In genomic region chr5:176550937-176551336, GRCh38 we compare ENCODE assay signal across 10 cellular contexts. TPM values are rescaled to one million over a fixed set of nuclear protein-coding genes. Genes with fewer than 3 reads are reported as not detected.
DNase-seq lines count a peak whose midpoint lies in the region; ATAC-seq and TF ChIP-seq lines count a peak whose summit lies in the region.
"Not testable (repeated sequence)": the region's sequence is repeated elsewhere in the genome, so short reads cannot be mapped to it uniquely, and the experiment has no call there.
"Had no signal": no experiment of that assay in that cellular context is flagged by ENCODE, and none has a peak within 500 bp of the region (broad histone marks: within the 10 kb centered on the region; RNA-seq: fewer than 3 reads in every experiment).

No MANE protein-coding gene starts in this region.

- H3K27ac ChIP-seq in CD8-positive, alpha-beta memory T cell (ENCODE audit: low read depth, low read length); OCI-LY7 (ENCODE audit: low read depth, low read length, poor library complexity, severe bottlenecking): not testable (repeated sequence)
- peak overlapping the region; percentile 18 for H3K27ac ChIP-seq in effector memory CD4-positive, alpha-beta T cell (ENCODE audit: insufficient read depth, low read length, poor library complexity, severe bottlenecking)
- peak overlapping the region; percentile 69 for H3K27ac ChIP-seq in muscle layer of duodenum (ENCODE audit: low read length)

- not testable (repeated sequence) for H3K9me3 Mint-ChIP-seq in CD8-positive, alpha-beta memory T cell; activated CD4-positive, alpha-beta T cell treated with anti-CD3 and anti-CD28 coated beads, Interleukin-2, amount 10 ng/mL, durations not matched to agents 7 days and 5 days; activated naive CD4-positive, alpha-beta T cell treated with anti-CD3 and anti-CD28 coated beads, Interleukin-2, amount 50 U/mL, for 24 hours; stimulated activated effector memory CD8-positive, alpha-beta T cell treated with anti-CD3 and anti-CD28 coated beads, Interleukin-12 subunit alpha, Interleukin-12 subunit beta, amount 100 ng/mL, for 72 hours

- DNase-seq in CD8-positive, alpha-beta memory T cell; OCI-LY7 (ENCODE audit: low spot score); activated CD4-positive, alpha-beta T cell treated with anti-CD3 and anti-CD28 coated beads, Interleukin-2, amount 10 ng/mL, durations not matched to agents 7 days and 5 days; effector memory CD4-positive, alpha-beta T cell; stimulated activated effector memory CD8-positive, alpha-beta T cell treated with anti-CD3 and anti-CD28 coated beads, Interleukin-12 subunit alpha, Interleukin-12 subunit beta, amount 100 ng/mL, for 72 hours (ENCODE audit: low spot score in 2 of 2): not testable (repeated sequence)

- H3K4me3 Mint-ChIP-seq in CD8-positive, alpha-beta memory T cell = peak overlapping the region in 5 of 7 donors; percentile 33 to 77 (median 66)
- peak overlapping the region; percentile 16 for H3K4me3 Mint-ChIP-seq in activated CD4-positive, alpha-beta T cell treated with anti-CD3 and anti-CD28 coated beads, Interleukin-2, amount 10 ng/mL, durations not matched to agents 7 days and 5 days
- H3K4me3 Mint-ChIP-seq in activated naive CD4-positive, alpha-beta T cell treated with anti-CD3 and anti-CD28 coated beads, Interleukin-2, amount 50 U/mL, for 24 hours = peak overlapping the region; percentile 51
- H3K4me3 Mint-ChIP-seq in stimulated activated effector memory CD8-positive, alpha-beta T cell treated with anti-CD3 and anti-CD28 coated beads, Interleukin-12 subunit alpha, Interleukin-12 subunit beta, amount 100 ng/mL, for 72 hours = peak overlapping the region; percentile 60

- not testable (repeated sequence) for H2AFZ ChIP-seq in OCI-LY7 (ENCODE audit: low read length)

- intact Hi-C loops in OCI-LY7 (cut with micrococcal nuclease; ENCODE audit: unreplicated experiment) = not testable (repeated sequence)

- not testable (repeated sequence) for H3K9me3 ChIP-seq in CD8-positive, alpha-beta memory T cell (ENCODE audit: low read length); OCI-LY7 (ENCODE audit: low read length); effector memory CD4-positive, alpha-beta T cell (ENCODE audit: control insufficient read depth, low read length); muscle layer of duodenum (ENCODE audit: control insufficient read depth in 1 of 2, low read length in 2 of 2)

- not testable (repeated sequence) for H3K9me2 ChIP-seq in OCI-LY7 (ENCODE audit: insufficient read depth, low read length)

- H3K4me3 ChIP-seq in CD8-positive, alpha-beta memory T cell (ENCODE audit: low read length); OCI-LY7 (ENCODE audit: low read depth, low read length, poor library complexity, severe bottlenecking): not testable (repeated sequence)
- peak overlapping the region; percentile 25 for H3K4me3 ChIP-seq in effector memory CD4-positive, alpha-beta T cell (ENCODE audit: insufficient read depth, low read depth, low read length, poor library complexity, severe bottlenecking)
- H3K4me3 ChIP-seq in muscle layer of duodenum (ENCODE audit: low read depth in 1 of 2, low read length in 2 of 2) = peak overlapping the region in 1 of 2 donors; percentile 42

- not testable (repeated sequence) for H3K36me3 ChIP-seq in CD8-positive, alpha-beta memory T cell (ENCODE audit: insufficient read depth, low read length); OCI-LY7 (ENCODE audit: insufficient read depth, low read length); effector memory CD4-positive, alpha-beta T cell (ENCODE audit: control insufficient read depth, insufficient read depth, low read length); muscle layer of duodenum (ENCODE audit: control insufficient read depth in 1 of 2, insufficient read depth in 2 of 2, low read length in 2 of 2)

- H3K27me3 ChIP-seq in CD8-positive, alpha-beta memory T cell (ENCODE audit: insufficient read depth, low read length, poor library complexity, severe bottlenecking); effector memory CD4-positive, alpha-beta T cell (replicated peaks; ENCODE audit: control insufficient read depth, insufficient read depth, low read length, poor library complexity, severe bottlenecking); muscle layer of duodenum (ENCODE audit: low read depth, low read length): not testable (repeated sequence)

- BruUV-seq in OCI-LY7 (replicated peaks; lab: Mats Ljungman, UMichigan) = not testable (repeated sequence)

- not testable (repeated sequence) for H4K20me1 ChIP-seq in OCI-LY7 (ENCODE audit: insufficient read depth, low read length)

- not testable (repeated sequence) for H3K36me3 Mint-ChIP-seq in CD8-positive, alpha-beta memory T cell; activated CD4-positive, alpha-beta T cell treated with anti-CD3 and anti-CD28 coated beads, Interleukin-2, amount 10 ng/mL, durations not matched to agents 7 days and 5 days (ENCODE audit: low read depth); activated naive CD4-positive, alpha-beta T cell treated with anti-CD3 and anti-CD28 coated beads, Interleukin-2, amount 50 U/mL, for 24 hours; stimulated activated effector memory CD8-positive, alpha-beta T cell treated with anti-CD3 and anti-CD28 coated beads, Interleukin-12 subunit alpha, Interleukin-12 subunit beta, amount 100 ng/mL, for 72 hours

- POLR2A ChIA-PET in CD8-positive, alpha-beta memory T cell (lab: Charles Lee) = interaction anchor here (0.6 to 1.0 kb wide), 2 partner anchors 18 to 40 kb away, joined by 3 read pairs; no protein-coding TSS in a partner anchor
- POLR2A ChIA-PET in OCI-LY7 (lab: Charles Lee); activated CD4-positive, alpha-beta T cell treated with anti-CD3 and anti-CD28 coated beads, Interleukin-2, amount 10 ng/mL, durations not matched to agents 7 days and 5 days (lab: Charles Lee): not testable (repeated sequence)

- H3K4me1 ChIP-seq in CD8-positive, alpha-beta memory T cell (ENCODE audit: insufficient read depth, low read length) = peaks cover 49% of the 10 kb centered on the region
- H3K4me1 ChIP-seq in OCI-LY7 (ENCODE audit: insufficient read depth, low read length, poor library complexity, severe bottlenecking) = peaks cover 29% of the 10 kb centered on the region
- peaks cover 28% of the 10 kb centered on the region for H3K4me1 ChIP-seq in effector memory CD4-positive, alpha-beta T cell (ENCODE audit: control insufficient read depth, insufficient read depth, low read length, poor library complexity, severe bottlenecking)
- H3K4me1 ChIP-seq in muscle layer of duodenum (ENCODE audit: control insufficient read depth in 1 of 2, insufficient read depth in 2 of 2, low read length in 2 of 2) = not testable (repeated sequence)

- H3K27me3 Mint-ChIP-seq in CD8-positive, alpha-beta memory T cell; activated CD4-positive, alpha-beta T cell treated with anti-CD3 and anti-CD28 coated beads, Interleukin-2, amount 10 ng/mL, durations not matched to agents 7 days and 5 days; activated naive CD4-positive, alpha-beta T cell treated with anti-CD3 and anti-CD28 coated beads, Interleukin-2, amount 50 U/mL, for 24 hours: not testable (repeated sequence)

- H3K27ac Mint-ChIP-seq in CD8-positive, alpha-beta memory T cell = peak overlapping the region in 7 of 8 donors; percentile 24 to 80 (median 73)
- H3K27ac Mint-ChIP-seq in activated CD4-positive, alpha-beta T cell treated with anti-CD3 and anti-CD28 coated beads, Interleukin-2, amount 10 ng/mL, durations not matched to agents 7 days and 5 days = not testable (repeated sequence)
- H3K27ac Mint-ChIP-seq in activated naive CD4-positive, alpha-beta T cell treated with anti-CD3 and anti-CD28 coated beads, Interleukin-2, amount 50 U/mL, for 24 hours = peak overlapping the region; percentile 46
- peak overlapping the region; percentile 97 for H3K27ac Mint-ChIP-seq in stimulated activated effector memory CD8-positive, alpha-beta T cell treated with anti-CD3 and anti-CD28 coated beads, Interleukin-12 subunit alpha, Interleukin-12 subunit beta, amount 100 ng/mL, for 72 hours

- not testable (repeated sequence) for TF ChIP-seq CTCF in OCI-LY7 (conservative IDR thresholded peaks at IDR 0.05; ENCODE audit: low read length)

- peaks cover 43 to 77% (median 45%) of the 10 kb centered on the region in 3 donors for H3K4me1 Mint-ChIP-seq in CD8-positive, alpha-beta memory T cell
- peaks cover 39% of the 10 kb centered on the region for H3K4me1 Mint-ChIP-seq in activated CD4-positive, alpha-beta T cell treated with anti-CD3 and anti-CD28 coated beads, Interleukin-2, amount 10 ng/mL, durations not matched to agents 7 days and 5 days
- H3K4me1 Mint-ChIP-seq in activated naive CD4-positive, alpha-beta T cell treated with anti-CD3 and anti-CD28 coated beads, Interleukin-2, amount 50 U/mL, for 24 hours = peaks cover 58% of the 10 kb centered on the region
- peaks cover 60% of the 10 kb centered on the region for H3K4me1 Mint-ChIP-seq in stimulated activated effector memory CD8-positive, alpha-beta T cell treated with anti-CD3 and anti-CD28 coated beads, Interleukin-12 subunit alpha, Interleukin-12 subunit beta, amount 100 ng/mL, for 72 hours

- not testable (repeated sequence) for H3K79me2 ChIP-seq in OCI-LY7 (ENCODE audit: insufficient read depth, low read depth, low read length)

- ATAC-seq in stimulated activated effector memory CD8-positive, alpha-beta T cell treated with anti-CD3 and anti-CD28 coated beads, Interleukin-12 subunit alpha, Interleukin-12 subunit beta, amount 100 ng/mL, for 72 hours = not testable (repeated sequence)

- CTCF ChIA-PET in CD8-positive, alpha-beta memory T cell (lab: Charles Lee) = interaction anchor here (0.9 to 1.1 kb wide), 2 partner anchors 21 to 134 kb away, joined by 3 to 4 read pairs; partner anchors contain the start of gene CLTB
- CTCF ChIA-PET in OCI-LY7 (lab: Charles Lee; ENCODE audit: unreplicated experiment) = not testable (repeated sequence)
- CTCF ChIA-PET in activated CD4-positive, alpha-beta T cell treated with anti-CD3 and anti-CD28 coated beads, Interleukin-2, amount 10 ng/mL, durations not matched to agents 7 days and 5 days (lab: Charles Lee) = interaction anchor here (1.0 to 1.4 kb wide), 2 partner anchors 13 to 134 kb away, joined by 3 read pairs; partner anchors contain the start of gene CLTB

- peak overlapping the region; percentile 38; the same call in 1 of the 2 replicates for H3K4me2 ChIP-seq in OCI-LY7 (ENCODE audit: low read length)

RNA-seq across cellular contexts. Expression of gene CDHR2, which starts 1.8 kb away (rescaled TPM):
- 1 to 10 TPM in 1 of 2 experiments, under 1 TPM in 1; 0.49 to 1.1 TPM for total RNA-seq in CD8-positive, alpha-beta memory T cell
- not detected for polyA plus RNA-seq in CD8-positive, alpha-beta memory T cell
- total RNA-seq in OCI-LY7 (2014; rRNA removed; shearing (Covaris generic)) = 0.25 and 0.33 TPM in 2 replicates
- total RNA-seq in OCI-LY7 (2022) = 2.8 and 3.8 TPM in 2 replicates
- total RNA-seq in activated CD4-positive, alpha-beta T cell treated with anti-CD3 and anti-CD28 coated beads, Interleukin-2, amount 10 ng/mL, durations not matched to agents 7 days and 5 days = 1 to 10 TPM; 1.3 to 2.4 TPM
- total RNA-seq: GM23248, HT1080, RPMI7951 had no signal
- polyA plus RNA-seq: GM23248 had no signal

RNA-seq across cellular contexts. Expression of gene RNF44, which starts 13.7 kb away (rescaled TPM):
- 10 to 100 TPM; 54.6 to 56.8 TPM for total RNA-seq in CD8-positive, alpha-beta memory T cell
- 4.3 TPM for polyA plus RNA-seq in CD8-positive, alpha-beta memory T cell
- 47.4 and 61.2 TPM in 2 replicates for total RNA-seq in OCI-LY7 (2014; rRNA removed; shearing (Covaris generic))
- 164 and 207 TPM in 2 replicates for total RNA-seq in OCI-LY7 (2022)
- 100 to 1,000 TPM; 137 TPM for total RNA-seq in activated CD4-positive, alpha-beta T cell treated with anti-CD3 and anti-CD28 coated beads, Interleukin-2, amount 10 ng/mL, durations not matched to agents 7 days and 5 days

RNA-seq across cellular contexts. Expression of gene GPRIN1, which starts 59.0 kb away (rescaled TPM):
- 1 to 10 TPM; 2.3 to 2.7 TPM for total RNA-seq in CD8-positive, alpha-beta memory T cell
- polyA plus RNA-seq in CD8-positive, alpha-beta memory T cell = 0.43 TPM
- total RNA-seq in OCI-LY7 (2014; rRNA removed; shearing (Covaris generic)) = 3.8 and 4.9 TPM in 2 replicates
- 4.5 and 5.3 TPM in 2 replicates for total RNA-seq in OCI-LY7 (2022)
- total RNA-seq in activated CD4-positive, alpha-beta T cell treated with anti-CD3 and anti-CD28 coated beads, Interleukin-2, amount 10 ng/mL, durations not matched to agents 7 days and 5 days = 1 to 10 TPM; 2.5 to 2.6 TPM

Comparison
In these comparisons a context has a peak if more than half of its experiments do, and no peak if none do; other contexts are left out.
1. H3K4me3 Mint-ChIP-seq: peak in every context shown above with its lines; median percentile 66 in CD8-positive, alpha-beta memory T cell; 60 in stimulated activated effector memory CD8-positive, alpha-beta T cell treated with anti-CD3 and anti-CD28 coated beads, Interleukin-12 subunit alpha, Interleukin-12 subunit beta, amount 100 ng/mL, for 72 hours; 51 in activated naive CD4-positive, alpha-beta T cell treated with anti-CD3 and anti-CD28 coated beads, Interleukin-2, amount 50 U/mL, for 24 hours; 16 in activated CD4-positive, alpha-beta T cell treated with anti-CD3 and anti-CD28 coated beads, Interleukin-2, amount 10 ng/mL, durations not matched to agents 7 days and 5 days.